ENCODE assay signal across 1 cellular context in genomic region chr11:94128171-94128745, GRCh38.
TF ChIP-seq lines count a peak whose summit lies in the region.

No MANE protein-coding gene starts in this region.

TF ChIP-seq in HepG2, 621 proteins besides CTCF, POLR2A, EP300 and RAD21 (continued from another document and continues in another):
- TF ChIP-seq, protein P1, sequence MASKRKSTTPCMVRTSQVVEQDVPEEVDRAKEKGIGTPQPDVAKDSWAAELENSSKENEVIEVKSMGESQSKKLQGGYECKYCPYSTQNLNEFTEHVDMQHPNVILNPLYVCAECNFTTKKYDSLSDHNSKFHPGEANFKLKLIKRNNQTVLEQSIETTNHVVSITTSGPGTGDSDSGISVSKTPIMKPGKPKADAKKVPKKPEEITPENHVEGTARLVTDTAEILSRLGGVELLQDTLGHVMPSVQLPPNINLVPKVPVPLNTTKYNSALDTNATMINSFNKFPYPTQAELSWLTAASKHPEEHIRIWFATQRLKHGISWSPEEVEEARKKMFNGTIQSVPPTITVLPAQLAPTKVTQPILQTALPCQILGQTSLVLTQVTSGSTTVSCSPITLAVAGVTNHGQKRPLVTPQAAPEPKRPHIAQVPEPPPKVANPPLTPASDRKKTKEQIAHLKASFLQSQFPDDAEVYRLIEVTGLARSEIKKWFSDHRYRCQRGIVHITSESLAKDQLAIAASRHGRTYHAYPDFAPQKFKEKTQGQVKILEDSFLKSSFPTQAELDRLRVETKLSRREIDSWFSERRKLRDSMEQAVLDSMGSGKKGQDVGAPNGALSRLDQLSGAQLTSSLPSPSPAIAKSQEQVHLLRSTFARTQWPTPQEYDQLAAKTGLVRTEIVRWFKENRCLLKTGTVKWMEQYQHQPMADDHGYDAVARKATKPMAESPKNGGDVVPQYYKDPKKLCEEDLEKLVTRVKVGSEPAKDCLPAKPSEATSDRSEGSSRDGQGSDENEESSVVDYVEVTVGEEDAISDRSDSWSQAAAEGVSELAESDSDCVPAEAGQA (IDR thresholded peaks at IDR 0.05; ENCODE audit: low read depth): no peak
- TF ChIP-seq, protein P1 (CRISPR knock-in tag; IDR thresholded peaks at IDR 0.05; ENCODE audit: borderline replicate concordance): no peak
- TF ChIP-seq REST (IDR thresholded peaks at IDR 0.05; ENCODE audit: borderline replicate concordance in 1 of 2, low read depth in 1 of 2, low read length in 2 of 2) (no peak), HNRNPK (IDR thresholded peaks at IDR 0.05; ENCODE audit: low read depth, low read length, poor library complexity, severe bottlenecking) (no peak), MED13 (CRISPR knock-in tag; IDR thresholded peaks at IDR 0.05) (no peak), THAP8 (CRISPR knock-in tag; IDR thresholded peaks at IDR 0.05; ENCODE audit: borderline replicate concordance) (no peak), ZMYM3 (CRISPR knock-in tag; IDR thresholded peaks at IDR 0.05) (0 out of 2 replicates have a peak, but pooled peaks have one; percentile 8), RFXANK (CRISPR knock-in tag; IDR thresholded peaks at IDR 0.05) (no peak), MIER2 (CRISPR knock-in tag; IDR thresholded peaks at IDR 0.05) (no peak), ZC3H13 (CRISPR knock-in tag; IDR thresholded peaks at IDR 0.05) (no peak), GRHL1 (CRISPR knock-in tag; conservative IDR thresholded peaks at IDR 0.05) (no peak), MAX (IDR thresholded peaks at IDR 0.05) (no peak), ZNF20 (CRISPR knock-in tag; IDR thresholded peaks at IDR 0.05) (no peak), ZNF879 (CRISPR knock-in tag; IDR thresholded peaks at IDR 0.05) (no peak), ZBTB1 (CRISPR knock-in tag; IDR thresholded peaks at IDR 0.05; ENCODE audit: borderline replicate concordance) (no peak), ZNF619 (CRISPR knock-in tag; IDR thresholded peaks at IDR 0.05) (peak; percentile 72; the same call in 1 of the 2 replicates), IRF9 (CRISPR knock-in tag; IDR thresholded peaks at IDR 0.05; ENCODE audit: borderline replicate concordance) (no peak), ZNF749 (CRISPR knock-in tag; IDR thresholded peaks at IDR 0.05; ENCODE audit: borderline replicate concordance) (peak; percentile 27; the same call in 1 of the 2 replicates), CBX5 (CRISPR knock-in tag; IDR thresholded peaks at IDR 0.05; ENCODE audit: borderline replicate concordance) (no peak), TCF12 (IDR thresholded peaks at IDR 0.05) (no peak), TCF12 (CRISPR knock-in tag; IDR thresholded peaks at IDR 0.05) (no peak), RBAK (CRISPR knock-in tag; IDR thresholded peaks at IDR 0.05) (no peak), ZNF576 (CRISPR knock-in tag; IDR thresholded peaks at IDR 0.05) (no peak), YEATS4 (CRISPR knock-in tag; IDR thresholded peaks at IDR 0.05; ENCODE audit: borderline replicate concordance) (no peak), TCF7 (IDR thresholded peaks at IDR 0.05; ENCODE audit: low read depth) (peak; percentile 59; the same call in 1 of the 2 replicates), HMGA1 (CRISPR knock-in tag; conservative IDR thresholded peaks at IDR 0.05) (no peak), HDAC6 (IDR thresholded peaks at IDR 0.05; ENCODE audit: low read depth, low read length) (no peak), PHB2 (IDR thresholded peaks at IDR 0.05; ENCODE audit: partially characterized antibody) (no peak), DNMT1 (CRISPR knock-in tag; IDR thresholded peaks at IDR 0.05) (no peak), GTF3A (CRISPR knock-in tag; conservative IDR thresholded peaks at IDR 0.05) (no peak), RXRA (CRISPR knock-in tag; IDR thresholded peaks at IDR 0.05) (no peak), GATAD1 (CRISPR knock-in tag; IDR thresholded peaks at IDR 0.05) (no peak), FOSL1 (CRISPR knock-in tag; IDR thresholded peaks at IDR 0.05; ENCODE audit: borderline replicate concordance) (no peak), SAP130 (CRISPR knock-in tag; IDR thresholded peaks at IDR 0.05; ENCODE audit: low read depth) (no peak), ZNF883 (CRISPR knock-in tag; IDR thresholded peaks at IDR 0.05; ENCODE audit: not compliant biosample characterization) (peak; percentile 0), ZNF720 (CRISPR knock-in tag; IDR thresholded peaks at IDR 0.05) (no peak)
- TF ChIP-seq, protein P2, sequence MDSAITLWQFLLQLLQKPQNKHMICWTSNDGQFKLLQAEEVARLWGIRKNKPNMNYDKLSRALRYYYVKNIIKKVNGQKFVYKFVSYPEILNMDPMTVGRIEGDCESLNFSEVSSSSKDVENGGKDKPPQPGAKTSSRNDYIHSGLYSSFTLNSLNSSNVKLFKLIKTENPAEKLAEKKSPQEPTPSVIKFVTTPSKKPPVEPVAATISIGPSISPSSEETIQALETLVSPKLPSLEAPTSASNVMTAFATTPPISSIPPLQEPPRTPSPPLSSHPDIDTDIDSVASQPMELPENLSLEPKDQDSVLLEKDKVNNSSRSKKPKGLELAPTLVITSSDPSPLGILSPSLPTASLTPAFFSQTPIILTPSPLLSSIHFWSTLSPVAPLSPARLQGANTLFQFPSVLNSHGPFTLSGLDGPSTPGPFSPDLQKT (CRISPR knock-in tag; IDR thresholded peaks at IDR 0.05; ENCODE audit: borderline replicate concordance): no peak
- TF ChIP-seq, protein P3, sequence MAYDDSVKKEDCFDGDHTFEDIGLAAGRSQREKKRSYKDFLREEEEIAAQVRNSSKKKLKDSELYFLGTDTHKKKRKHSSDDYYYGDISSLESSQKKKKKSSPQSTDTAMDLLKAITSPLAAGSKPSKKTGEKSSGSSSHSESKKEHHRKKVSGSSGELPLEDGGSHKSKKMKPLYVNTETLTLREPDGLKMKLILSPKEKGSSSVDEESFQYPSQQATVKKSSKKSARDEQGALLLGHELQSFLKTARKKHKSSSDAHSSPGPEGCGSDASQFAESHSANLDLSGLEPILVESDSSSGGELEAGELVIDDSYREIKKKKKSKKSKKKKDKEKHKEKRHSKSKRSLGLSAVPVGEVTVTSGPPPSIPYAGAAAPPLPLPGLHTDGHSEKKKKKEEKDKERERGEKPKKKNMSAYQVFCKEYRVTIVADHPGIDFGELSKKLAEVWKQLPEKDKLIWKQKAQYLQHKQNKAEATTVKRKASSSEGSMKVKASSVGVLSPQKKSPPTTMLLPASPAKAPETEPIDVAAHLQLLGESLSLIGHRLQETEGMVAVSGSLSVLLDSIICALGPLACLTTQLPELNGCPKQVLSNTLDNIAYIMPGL (CRISPR knock-in tag; IDR thresholded peaks at IDR 0.05; ENCODE audit: borderline replicate concordance in 1 of 2, low read depth in 1 of 2): no peak
- TF ChIP-seq, protein P4, sequence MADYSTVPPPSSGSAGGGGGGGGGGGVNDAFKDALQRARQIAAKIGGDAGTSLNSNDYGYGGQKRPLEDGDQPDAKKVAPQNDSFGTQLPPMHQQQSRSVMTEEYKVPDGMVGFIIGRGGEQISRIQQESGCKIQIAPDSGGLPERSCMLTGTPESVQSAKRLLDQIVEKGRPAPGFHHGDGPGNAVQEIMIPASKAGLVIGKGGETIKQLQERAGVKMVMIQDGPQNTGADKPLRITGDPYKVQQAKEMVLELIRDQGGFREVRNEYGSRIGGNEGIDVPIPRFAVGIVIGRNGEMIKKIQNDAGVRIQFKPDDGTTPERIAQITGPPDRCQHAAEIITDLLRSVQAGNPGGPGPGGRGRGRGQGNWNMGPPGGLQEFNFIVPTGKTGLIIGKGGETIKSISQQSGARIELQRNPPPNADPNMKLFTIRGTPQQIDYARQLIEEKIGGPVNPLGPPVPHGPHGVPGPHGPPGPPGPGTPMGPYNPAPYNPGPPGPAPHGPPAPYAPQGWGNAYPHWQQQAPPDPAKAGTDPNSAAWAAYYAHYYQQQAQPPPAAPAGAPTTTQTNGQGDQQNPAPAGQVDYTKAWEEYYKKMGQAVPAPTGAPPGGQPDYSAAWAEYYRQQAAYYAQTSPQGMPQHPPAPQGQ (CRISPR knock-in tag; IDR thresholded peaks at IDR 0.05; ENCODE audit: borderline replicate concordance): no peak
- TF ChIP-seq, protein P5, sequence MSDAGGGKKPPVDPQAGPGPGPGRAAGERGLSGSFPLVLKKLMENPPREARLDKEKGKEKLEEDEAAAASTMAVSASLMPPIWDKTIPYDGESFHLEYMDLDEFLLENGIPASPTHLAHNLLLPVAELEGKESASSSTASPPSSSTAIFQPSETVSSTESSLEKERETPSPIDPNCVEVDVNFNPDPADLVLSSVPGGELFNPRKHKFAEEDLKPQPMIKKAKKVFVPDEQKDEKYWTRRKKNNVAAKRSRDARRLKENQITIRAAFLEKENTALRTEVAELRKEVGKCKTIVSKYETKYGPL (CRISPR knock-in tag; IDR thresholded peaks at IDR 0.05): no peak
- TF ChIP-seq, protein P6, sequence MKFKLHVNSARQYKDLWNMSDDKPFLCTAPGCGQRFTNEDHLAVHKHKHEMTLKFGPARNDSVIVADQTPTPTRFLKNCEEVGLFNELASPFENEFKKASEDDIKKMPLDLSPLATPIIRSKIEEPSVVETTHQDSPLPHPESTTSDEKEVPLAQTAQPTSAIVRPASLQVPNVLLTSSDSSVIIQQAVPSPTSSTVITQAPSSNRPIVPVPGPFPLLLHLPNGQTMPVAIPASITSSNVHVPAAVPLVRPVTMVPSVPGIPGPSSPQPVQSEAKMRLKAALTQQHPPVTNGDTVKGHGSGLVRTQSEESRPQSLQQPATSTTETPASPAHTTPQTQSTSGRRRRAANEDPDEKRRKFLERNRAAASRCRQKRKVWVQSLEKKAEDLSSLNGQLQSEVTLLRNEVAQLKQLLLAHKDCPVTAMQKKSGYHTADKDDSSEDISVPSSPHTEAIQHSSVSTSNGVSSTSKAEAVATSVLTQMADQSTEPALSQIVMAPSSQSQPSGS (CRISPR knock-in tag; IDR thresholded peaks at IDR 0.05): no peak
